ENCODE assay signal across 14 cellular contexts in genomic region chr2:225120175-225120574, GRCh38.
A peak's percentile ranks its signal among the peaks of the same experiment; 100 is the strongest.
DNase-seq lines count a peak whose midpoint lies in the region; ATAC-seq and TF ChIP-seq lines count a peak whose summit lies in the region.
"Had no signal": no experiment of that assay in that cellular context is flagged by ENCODE, and none has a peak within 500 bp of the region (broad histone marks: within the 10 kb centered on the region; RNA-seq: fewer than 3 reads in every experiment).

No MANE protein-coding gene starts in this region.

- no peak overlapping the region for H3K4me3 Mint-ChIP-seq in H9
- H3K4me3 Mint-ChIP-seq: CD14-positive monocyte; stimulated activated naive CD8-positive, alpha-beta T cell treated with anti-CD3 and anti-CD28 coated beads, Interleukin-15, Interleukin-2, amounts not matched to agents 100 ng/mL and 50 ng/mL, for 24 hours had no signal

- no peak overlapping the region for H3K4me3 ChIP-seq in foreskin fibroblast (ENCODE audit: low read depth in 1 of 2, low read length in 2 of 2)
- H3K4me3 ChIP-seq: coronary artery, esophagus squamous epithelium had no signal

- H3K27me3 Mint-ChIP-seq in H9 (ENCODE audit: low read depth) = no peaks in the 10 kb centered on the region
- H3K27me3 Mint-ChIP-seq: stimulated activated naive CD8-positive, alpha-beta T cell treated with anti-CD3 and anti-CD28 coated beads, Interleukin-15, Interleukin-2, amounts not matched to agents 100 ng/mL and 50 ng/mL, for 24 hours had no signal

- peak overlapping the region; percentile 12 for H2BK5ac ChIP-seq in H9 (ENCODE audit: insufficient read length, low read length)

- peaks cover 3% of the 10 kb centered on the region; the same call in 1 of the 2 replicates for H3K4me1 ChIP-seq in H9 (ENCODE audit: insufficient read depth, low read length)
- H3K4me1 ChIP-seq: esophagus squamous epithelium had no signal

- no peaks in the 10 kb centered on the region for H4K20me1 ChIP-seq in H9 (ENCODE audit: control insufficient read depth, insufficient read depth, insufficient read length)

- H3K9me3 ChIP-seq in H9 (ENCODE audit: control insufficient read depth, low read depth, low read length) = no peaks in the 10 kb centered on the region
- H3K9me3 ChIP-seq: esophagus squamous epithelium had no signal

- no peak for ATAC-seq in HG02885 (IDR thresholded peaks at IDR 0.05; ENCODE audit: poor library complexity, unreplicated experiment)

- no peak overlapping the region for H2BK20ac ChIP-seq in H9 (ENCODE audit: low read depth, low read length, poor library complexity, severe bottlenecking)

- H4K91ac ChIP-seq in H9 (ENCODE audit: insufficient read length, low read depth, low read length) = no peak overlapping the region

- no peaks in the 10 kb centered on the region for H3K23me2 ChIP-seq in H9 (ENCODE audit: insufficient read length, low read depth, low read length, poor library complexity, severe bottlenecking)

- TF ChIP-seq CTCF in H9 (conservative IDR thresholded peaks at IDR 0.05) = no peak
- no peak for TF ChIP-seq CTCF in RWPE1 (conservative IDR thresholded peaks at IDR 0.05; ENCODE audit: low read depth)
- TF ChIP-seq CTCF in foreskin fibroblast (IDR thresholded peaks at IDR 0.05; ENCODE audit: low read depth, low read length) = no peak

- H2BK120ac ChIP-seq in H9 (ENCODE audit: low read depth, low read length, poor library complexity, severe bottlenecking) = no peak overlapping the region

- no peak overlapping the region for H3T11ph ChIP-seq in H9 (ENCODE audit: low read length)

- H3K27ac ChIP-seq in H9 (ENCODE audit: insufficient read length, low read depth, low read length) = no peak overlapping the region
- no peak overlapping the region for H3K27ac ChIP-seq in RWPE1
- H3K27ac ChIP-seq: coronary artery, esophagus squamous epithelium had no signal

- no peak overlapping the region for H3K4me2 ChIP-seq in H9 (ENCODE audit: insufficient read depth, insufficient read length, low read length)

- H3K23ac ChIP-seq in H9 (ENCODE audit: insufficient read length, low read depth, low read length) = no peak overlapping the region

- H2AK5ac ChIP-seq in H9 (ENCODE audit: insufficient read length, low read length) = no peak overlapping the region

- H3K9ac ChIP-seq in H9 (ENCODE audit: extremely low read depth, insufficient read length, low read length) = no peak overlapping the region

- H3K4ac ChIP-seq in H9 (ENCODE audit: low read depth, low read length) = no peak overlapping the region

- no peak overlapping the region for H4K5ac ChIP-seq in H9 (ENCODE audit: insufficient read length, low read depth, low read length)

- H3K4me1 Mint-ChIP-seq in H9 = peaks cover 10 to 11% of the 10 kb centered on the region in 2 experiments

- H3K14ac ChIP-seq in H9 (ENCODE audit: insufficient read depth, low read length) = no peak overlapping the region

- no peak overlapping the region for H2AFZ ChIP-seq in H9 (ENCODE audit: low read length)

- no peak overlapping the region for H3K56ac ChIP-seq in H9 (ENCODE audit: insufficient read length, low read depth, low read length)

- no peak overlapping the region for H4K8ac ChIP-seq in H9 (replicated peaks; ENCODE audit: insufficient read length, low read depth, low read length)

- peak overlapping the region in 1 of 3 experiments; percentile 19; a peak in 2 of 7 replicates for H3K27ac Mint-ChIP-seq in H9
- H3K27ac Mint-ChIP-seq: CD14-positive monocyte; stimulated activated naive CD8-positive, alpha-beta T cell treated with anti-CD3 and anti-CD28 coated beads, Interleukin-15, Interleukin-2, amounts not matched to agents 100 ng/mL and 50 ng/mL, for 24 hours had no signal

- DNase-seq in AG08395 (ENCODE audit: low spot score) (peak; percentile 69), H9 (no peak), RWPE1 (ENCODE audit: low spot score) (peak; percentile 18), foreskin fibroblast (peak; percentile 60 to 83), SHP77 treated with DMSO at 0.1 percent for 48 hours (lab: John Stamatoyannopoulos, UW) (no peak), NCI-H1694 treated with DMSO at 0.1 percent for 48 hours (lab: John Stamatoyannopoulos, UW) (no peak)
- DNase-seq in stimulated activated naive CD4-positive, alpha-beta T cell (lab: John Stamatoyannopoulos, UW) = no peak
- DNase-seq: esophagus squamous epithelium; NCI-H2029; stimulated activated CD4-positive, alpha-beta T cell treated with anti-CD3 and anti-CD28 coated beads, Interleukin-4, amount 100 ng/mL, for 4 hours had no signal

- no CpG with 5 or more reads among the region's 1 CpG for WGBS in H9 (ENCODE audit: extremely low coverage, insufficient read length, low lambda C conversion rate)

- no peak overlapping the region for H2BK12ac ChIP-seq in H9 (ENCODE audit: insufficient read length, low read depth, low read length)

- no peaks in the 10 kb centered on the region for H3K36me3 Mint-ChIP-seq in H9 (ENCODE audit: insufficient read depth in 1 of 3, low read depth in 3 of 3)

- no peak overlapping the region for H3K18ac ChIP-seq in H9 (ENCODE audit: insufficient read length, low read depth, low read length)

- CTCF ChIA-PET in RWPE1 (lab: Yijun Ruan, JAX) = no interaction called here

- no peak overlapping the region for H2BK15ac ChIP-seq in H9 (ENCODE audit: low read depth, low read length)

- no peaks in the 10 kb centered on the region for H3K79me2 ChIP-seq in H9 (ENCODE audit: insufficient read depth, low read length)

- no peaks in the 10 kb centered on the region; a peak in 1 of 5 replicates for H3K9me3 Mint-ChIP-seq in H9
- H3K9me3 Mint-ChIP-seq: stimulated activated naive CD8-positive, alpha-beta T cell treated with anti-CD3 and anti-CD28 coated beads, Interleukin-15, Interleukin-2, amounts not matched to agents 100 ng/mL and 50 ng/mL, for 24 hours had no signal

- no peaks in the 10 kb centered on the region for H3K27me3 ChIP-seq in H9 (ENCODE audit: insufficient read depth, low read length)
- H3K27me3 ChIP-seq: esophagus squamous epithelium had no signal

- no peaks in the 10 kb centered on the region for H3K79me1 ChIP-seq in H9 (ENCODE audit: insufficient read depth, low read depth, low read length, poor library complexity, severe bottlenecking)

- POLR2A ChIA-PET in RWPE1 (lab: Yijun Ruan, JAX; ENCODE audit: low non-redundant PET) = no interaction called here

Comparison
In these comparisons a context has a peak if more than half of its experiments do, and no peak if none do; other contexts are left out.
1. DNase-seq: peak in AG08395 (single experiment), RWPE1 (single experiment) and foreskin fibroblast (2 of 2); none in H9 (single experiment), stimulated activated naive CD4-positive, alpha-beta T cell (0 of 6), SHP77 treated with DMSO at 0.1 percent for 48 hours (single experiment) and NCI-H1694 treated with DMSO at 0.1 percent for 48 hours (single experiment).